In genomic region chr2:239288951-239289481, GRCh38 we compare ENCODE assay signal across 8 cellular contexts.
DNase-seq lines count a peak whose midpoint lies in the region; FAIRE-seq and TF ChIP-seq lines count a peak whose summit lies in the region.

No MANE protein-coding gene starts in this region.

- DNase-seq in GM12891 (ENCODE audit: insufficient read length, low spot score) (peak; percentile 52), HAP-1 (ENCODE audit: low spot score in 2 of 2) (peak; percentile 17 to 50), SK-N-DZ (ENCODE audit: low spot score) (peak; percentile 36), glutamatergic neuron (peak; percentile 46), suprapubic skin (ENCODE audit: low spot score in 2 of 2) (peak; percentile 60 to 72), NCI-H510A (lab: John Stamatoyannopoulos, UW) (no peak), T-helper 9 cell (no peak), NCI-H2196 (lab: John Stamatoyannopoulos, UW; ENCODE audit: unreplicated experiment) (no peak)

- in situ Hi-C loops in HAP-1 (cut with MboI; ENCODE audit: low sequenced_read_pairs), result no loop called here

- H3K4me3 ChIP-seq in HAP-1 (no peak overlapping the region), suprapubic skin (no peak overlapping the region)

- peak overlapping the region; percentile 75 for H3K27ac Mint-ChIP-seq in glutamatergic neuron (ENCODE audit: unreplicated experiment)

- peaks cover 70% of the 10 kb centered on the region for H3K4me1 Mint-ChIP-seq in glutamatergic neuron (ENCODE audit: low read depth, unreplicated experiment)

- WGBS in suprapubic skin, result 53% methylated on average over 7 of the region's 7 CpGs

- H3K27ac ChIP-seq in suprapubic skin, result peak overlapping the region; percentile 25

- H3K27me3 ChIP-seq in HAP-1 (ENCODE audit: low read depth) (no peaks in the 10 kb centered on the region), suprapubic skin (no peaks in the 10 kb centered on the region)

- H3K9me3 ChIP-seq in HAP-1, result no peaks in the 10 kb centered on the region
- H3K9me3 ChIP-seq in suprapubic skin, result no peaks in the 10 kb centered on the region

- H3K27me3 Mint-ChIP-seq in glutamatergic neuron (ENCODE audit: unreplicated experiment), result peaks cover 4% of the 10 kb centered on the region

- TF ChIP-seq POLR2A in GM12891 (IDR thresholded peaks at IDR 0.05; ENCODE audit: low read depth, low read length), result no peak
- TF ChIP-seq POLR2A in suprapubic skin (IDR thresholded peaks at IDR 0.05), result no peak

- H3K36me3 ChIP-seq in HAP-1 (replicated peaks), result no peaks in the 10 kb centered on the region
- no peaks in the 10 kb centered on the region for H3K36me3 ChIP-seq in suprapubic skin

- peak overlapping the region; percentile 8 for H3K4me3 Mint-ChIP-seq in glutamatergic neuron (ENCODE audit: unreplicated experiment)

- peak; percentile 79 for FAIRE-seq in GM12891 (lab: Jason Lieb, UNC)

- TF ChIP-seq EP300 in suprapubic skin (IDR thresholded peaks at IDR 0.05), result no peak

- H3K36me3 Mint-ChIP-seq in glutamatergic neuron (ENCODE audit: unreplicated experiment), result no peaks in the 10 kb centered on the region

- H3K4me1 ChIP-seq in HAP-1 (peaks cover 36% of the 10 kb centered on the region), suprapubic skin (peaks cover 38% of the 10 kb centered on the region)

- H3K9me3 Mint-ChIP-seq in glutamatergic neuron (ENCODE audit: unreplicated experiment), result peaks cover 9% of the 10 kb centered on the region

- TF ChIP-seq CTCF in glutamatergic neuron (IDR thresholded peaks at IDR 0.05; ENCODE audit: partially characterized antibody, unreplicated experiment) (no peak), suprapubic skin (IDR thresholded peaks at IDR 0.05) (no peak)

TF ChIP-seq in GM12891, 5 proteins besides CTCF, POLR2A, EP300 and RAD21:
- no peak for TF ChIP-seq TAF1 (IDR thresholded peaks at IDR 0.05; ENCODE audit: low read depth, low read length)
- no peak for TF ChIP-seq POU2F2 (IDR thresholded peaks at IDR 0.05; ENCODE audit: low read depth, low read length)
- TF ChIP-seq SPI1 (IDR thresholded peaks at IDR 0.05; ENCODE audit: low read depth, low read length), result no peak
- TF ChIP-seq POLR2AphosphoS5 (IDR thresholded peaks at IDR 0.05; ENCODE audit: low read depth, low read length), result no peak
- no peak for TF ChIP-seq PAX5 (IDR thresholded peaks at IDR 0.05; ENCODE audit: insufficient read depth, low read length, severe bottlenecking)
TF ChIP-seq in GM12891: peak in this region for 0.

Comparison
In these comparisons a context has a peak if more than half of its experiments do, and no peak if none do; other contexts are left out.
1. DNase-seq: peak in GM12891 (single experiment), HAP-1 (2 of 2), SK-N-DZ (single experiment), glutamatergic neuron (single experiment) and suprapubic skin (2 of 2); none in NCI-H510A (single experiment), T-helper 9 cell (single experiment) and NCI-H2196 (single experiment).